ENCODE assay signal across 1 cellular context in genomic region chr11:75667831-75668507, GRCh38.
TF ChIP-seq lines count a peak whose summit lies in the region.

No MANE protein-coding gene starts in this region.

TF ChIP-seq in A549, 52 proteins besides CTCF, POLR2A, EP300 and RAD21 (continued from another document):
- no peak for TF ChIP-seq BCL3 (IDR thresholded peaks at IDR 0.05)
- TF ChIP-seq MYC (IDR thresholded peaks at IDR 0.05; ENCODE audit: borderline replicate concordance, low read length), result no peak
- TF ChIP-seq POLR2AphosphoS2 (conservative IDR thresholded peaks at IDR 0.05; ENCODE audit: low read length), result no peak
- TF ChIP-seq FOXS1 (CRISPR knock-in tag; IDR thresholded peaks at IDR 0.05), result no peak
- no peak for TF ChIP-seq HMGXB4 (CRISPR knock-in tag; IDR thresholded peaks at IDR 0.05; ENCODE audit: borderline replicate concordance)
- no peak for TF ChIP-seq ESRRA (IDR thresholded peaks at IDR 0.05; ENCODE audit: borderline replicate concordance, low read length)
- TF ChIP-seq CBX8 (IDR thresholded peaks at IDR 0.05), result no peak
